ENCODE assay signal across 10 cellular contexts in genomic region chr1:22143586-22144033, GRCh38. TPM values are rescaled to one million over a fixed set of nuclear protein-coding genes. Genes with fewer than 3 reads are reported as not detected.
A peak's percentile ranks its signal among the peaks of the same experiment; 100 is the strongest.
DNase-seq lines count a peak whose midpoint lies in the region; ATAC-seq and TF ChIP-seq lines count a peak whose summit lies in the region.
"Had no signal": no experiment of that assay in that cellular context is flagged by ENCODE, and none has a peak within 500 bp of the region (broad histone marks: within the 10 kb centered on the region; RNA-seq: fewer than 3 reads in every experiment).

No MANE protein-coding gene starts in this region.

- no peak overlapping the region for H3K23ac ChIP-seq in IMR-90 (ENCODE audit: low read depth, low read length)

- no peak for TF ChIP-seq POLR2A in IMR-90 (IDR thresholded peaks at IDR 0.05; ENCODE audit: low read depth, low read length)

- peaks cover 20 to 62% (median 49%) of the 10 kb centered on the region in 5 donors for H3K27me3 Mint-ChIP-seq in naive thymus-derived CD8-positive, alpha-beta T cell

- H3K4me1 Mint-ChIP-seq in naive thymus-derived CD8-positive, alpha-beta T cell = peaks cover 4 to 15% (median 11%) of the 10 kb centered on the region in 4 donors

- peak overlapping the region; percentile 26; the same call in 1 of the 2 replicates for H3K4me2 ChIP-seq in IMR-90 (ENCODE audit: low read depth, low read length)

- CTCF ChIA-PET in AG04449 (lab: Yijun Ruan, JAX) = interaction anchor here (0.5 to 1.4 kb wide), 3 partner anchors 10 to 65 kb away, joined by 3 read pairs; no protein-coding TSS in a partner anchor
- CTCF ChIA-PET in IMR-90 (lab: Yijun Ruan, JAX) = no interaction called here

- no peak for TF ChIP-seq RAD21 in IMR-90 (IDR thresholded peaks at IDR 0.05; ENCODE audit: low read length)

- TF ChIP-seq CTCF in AG04449 (IDR thresholded peaks at IDR 0.05; ENCODE audit: insufficient read depth, low read length, missing control alignments) (no peak), IMR-90 (conservative IDR thresholded peaks at IDR 0.05; ENCODE audit: low read depth, low read length) (no peak)

- H3K56ac ChIP-seq in IMR-90 (ENCODE audit: extremely low read depth, insufficient read depth, low read length) = no peak overlapping the region

- H3K36me3 Mint-ChIP-seq in naive thymus-derived CD8-positive, alpha-beta T cell = no peaks in the 10 kb centered on the region

- DNase-seq in AG04449 (ENCODE audit: low read depth, low spot score) (no peak), IMR-90 (no peak), ureter (ENCODE audit: low spot score) (no peak), occipital lobe (lab: John Stamatoyannopoulos, UW) (no peak)
- DNase-seq in naive thymus-derived CD8-positive, alpha-beta T cell = no peak
- no peak for DNase-seq in stimulated activated CD8-positive, alpha-beta memory T cell treated with anti-CD3 and anti-CD28 coated beads, Interleukin-4, amount 100 ng/mL, for 48 hours
- DNase-seq: NCI-H2081 treated with DMSO at 0.1 percent for 48 hours had no signal

- no peaks in the 10 kb centered on the region for H3K79me1 ChIP-seq in IMR-90 (ENCODE audit: low read depth in 1 of 2, low read length in 2 of 2)

- H3K9me3 ChIP-seq in IMR-90 (ENCODE audit: control insufficient read depth, insufficient read depth, low read length) (no peaks in the 10 kb centered on the region), ectodermal cell (ENCODE audit: control insufficient read depth, low read length) (no peaks in the 10 kb centered on the region)

- no peak overlapping the region for H2BK20ac ChIP-seq in IMR-90 (ENCODE audit: low read depth, low read length)

- no peak overlapping the region for H3K14ac ChIP-seq in IMR-90 (replicated peaks; ENCODE audit: low read depth, low read length)

- H3K36me3 ChIP-seq in IMR-90 (ENCODE audit: control insufficient read depth, insufficient read depth, low read length) (no peaks in the 10 kb centered on the region), ectodermal cell (ENCODE audit: control insufficient read depth, insufficient read depth, low read length) (no peaks in the 10 kb centered on the region)

- H2AK5ac ChIP-seq in IMR-90 (ENCODE audit: low read depth, low read length) = no peak overlapping the region

- H2BK15ac ChIP-seq in IMR-90 (ENCODE audit: low read depth, low read length) = no peak overlapping the region

- intact Hi-C loops in IMR-90 (cut with micrococcal nuclease) = loop anchor here (10.0 kb wide), 1 partner anchor 131 kb away; no protein-coding TSS in a partner anchor

- no peak overlapping the region for H3K27ac Mint-ChIP-seq in naive thymus-derived CD8-positive, alpha-beta T cell

- peak overlapping the region; percentile 31 for H2AK9ac ChIP-seq in IMR-90 (replicated peaks; ENCODE audit: low read depth, low read length, poor library complexity)

- POLR2A ChIA-PET in AG04449 (lab: Yijun Ruan, JAX) (interaction anchor here (0.6 kb wide), 1 partner anchor 91 kb away, joined by 3 read pairs; no protein-coding TSS in a partner anchor), IMR-90 (lab: Charles Lee; ENCODE audit: unreplicated experiment) (no interaction called here)
- POLR2A ChIA-PET in naive thymus-derived CD8-positive, alpha-beta T cell (lab: Charles Lee) = no interaction called here

- no peak overlapping the region for H2BK5ac ChIP-seq in IMR-90 (ENCODE audit: low read depth, low read length, poor library complexity, severe bottlenecking)

- no peak for ATAC-seq in IMR-90 (ENCODE audit: low read depth)
- ATAC-seq in naive thymus-derived CD8-positive, alpha-beta T cell = peak in 1 of 2 donors; percentile 10
- no peak for ATAC-seq in GM18511 (IDR thresholded peaks at IDR 0.05; ENCODE audit: unreplicated experiment)

- in situ Hi-C loops in IMR-90 (cut with MboI; ENCODE audit: low sequenced_read_pairs) = no loop called here

- H3K27me3 ChIP-seq in IMR-90 (ENCODE audit: control insufficient read depth, insufficient read depth, low read length) (peaks cover 77% of the 10 kb centered on the region), ectodermal cell (ENCODE audit: control insufficient read depth, insufficient read depth, low read length, poor library complexity, severe bottlenecking) (peaks cover 49% of the 10 kb centered on the region)

- H3K4me1 ChIP-seq in IMR-90 (ENCODE audit: control insufficient read depth, insufficient read depth, low read length) (no peaks in the 10 kb centered on the region), ectodermal cell (ENCODE audit: control insufficient read depth, insufficient read depth, low read length) (peaks cover 24% of the 10 kb centered on the region)

- BruUV-seq in IMR-90 (replicated peaks; lab: Mats Ljungman, UMichigan) = no TSS peak

- no peak overlapping the region for H2BK120ac ChIP-seq in IMR-90 (ENCODE audit: low read depth, low read length)

- no peak overlapping the region for H4K91ac ChIP-seq in IMR-90 (ENCODE audit: insufficient read depth, low read depth, low read length)

- WGBS in IMR-90 (ENCODE audit: extremely low coverage in 2 of 2, insufficient read length in 1 of 2), 2 experiments = 0% methylated on average over 4 of the region's 27 CpGs; no CpG with 5 or more reads in 1 of the 2 experiments
- 10 to 11% methylated on average over 27 of the region's 27 CpGs for WGBS in ectodermal cell, 2 experiments

- no peak overlapping the region for H4K8ac ChIP-seq in IMR-90 (ENCODE audit: low read depth in 2 of 2, low read length in 2 of 2)

- H3K4me3 ChIP-seq in AG04449 (ENCODE audit: low read depth, low read length) = peak overlapping the region; percentile 29
- no peak overlapping the region for H3K4me3 ChIP-seq in IMR-90 (ENCODE audit: insufficient read depth, low read depth, low read length)
- H3K4me3 ChIP-seq in ectodermal cell (ENCODE audit: insufficient read depth, low read depth, low read length) = peak overlapping the region; percentile 20
- H3K4me3 ChIP-seq: lung had no signal

- H4K5ac ChIP-seq in IMR-90 (ENCODE audit: low read depth, low read length) = no peak overlapping the region

- no peaks in the 10 kb centered on the region for H3K9me3 Mint-ChIP-seq in naive thymus-derived CD8-positive, alpha-beta T cell

- H3K4ac ChIP-seq in IMR-90 (ENCODE audit: low read depth, low read length) = no peak overlapping the region

- H3K18ac ChIP-seq in IMR-90 (ENCODE audit: low read depth, low read length) = no peak overlapping the region

- H3K27ac ChIP-seq in IMR-90 (ENCODE audit: insufficient read depth, low read length) (no peak overlapping the region), ectodermal cell (ENCODE audit: insufficient read depth, low read depth, low read length, poor library complexity, severe bottlenecking) (no peak overlapping the region)

- no peaks in the 10 kb centered on the region for H3K9me1 ChIP-seq in IMR-90 (ENCODE audit: insufficient read depth, low read length)

- peaks cover 26% of the 10 kb centered on the region for H4K20me1 ChIP-seq in IMR-90 (ENCODE audit: insufficient read depth, low read length)

- dilution Hi-C loops in IMR-90 (cut with HindIII; ENCODE audit: low sequenced_read_pairs, unreplicated experiment) = no loop called here

- peak overlapping the region; percentile 64 to 89 (median 78) for H3K4me3 Mint-ChIP-seq in naive thymus-derived CD8-positive, alpha-beta T cell

- H2AFZ ChIP-seq in IMR-90 (replicated peaks; ENCODE audit: low read length, poor library complexity) = no peak overlapping the region

- H3K9ac ChIP-seq in IMR-90 (ENCODE audit: low read depth, low read length) = no peak overlapping the region

TF ChIP-seq in IMR-90, 13 proteins besides CTCF, POLR2A, EP300 and RAD21:
- TF ChIP-seq USF2 (IDR thresholded peaks at IDR 0.05; ENCODE audit: low read depth, low read length) (no peak), MXI1 (IDR thresholded peaks at IDR 0.05; ENCODE audit: borderline replicate concordance, low read depth, low read length) (no peak), SMC3 (IDR thresholded peaks at IDR 0.05; ENCODE audit: low read depth, low read length) (no peak), NFE2L2 (IDR thresholded peaks at IDR 0.05; ENCODE audit: low read depth, low read length) (no peak), RFX5 (IDR thresholded peaks at IDR 0.05; ENCODE audit: low read depth, low read length) (no peak), CEBPB (IDR thresholded peaks at IDR 0.05; ENCODE audit: low read depth, low read length) (no peak), MAZ (IDR thresholded peaks at IDR 0.05; ENCODE audit: borderline replicate concordance, low read depth, low read length) (no peak), CHD1 (IDR thresholded peaks at IDR 0.05; ENCODE audit: low read depth, low read length) (no peak), ELK1 (IDR thresholded peaks at IDR 0.05; ENCODE audit: borderline replicate concordance, low read depth, low read length) (no peak), RCOR1 (IDR thresholded peaks at IDR 0.05; ENCODE audit: insufficient replicate concordance, low read length) (no peak), MAFK (IDR thresholded peaks at IDR 0.05; ENCODE audit: low read depth, low read length) (no peak)

RNA-seq across cellular contexts. Expression of gene WNT4, which starts 0.7 kb away (rescaled TPM):
- total RNA-seq in IMR-90 (2012; rRNA removed) (not detected in 2 replicates), ureter (3.7 TPM), occipital lobe (5.6 TPM)
- not detected in 2 replicates for polyA plus RNA-seq in IMR-90 (2012; rRNA removed)
- polyA plus RNA-seq in IMR-90 (2012; cell fraction: cytosol; rRNA removed) = 0.01 TPM in 1 of 2 replicates, not detected in the other
- not detected in 2 replicates for polyA plus RNA-seq in IMR-90 (2012; cell fraction: nucleus; rRNA removed; ENCODE audit: low replicate concordance)
- polyA plus RNA-seq in ectodermal cell (2013, experiment 1 of 4) = 37.1 TPM
- polyA plus RNA-seq in ectodermal cell (2013, experiment 2 of 4) = 50.1 TPM
- 10.3 TPM for polyA plus RNA-seq in ectodermal cell (2013, experiment 3 of 4)
- 10.9 TPM for polyA plus RNA-seq in ectodermal cell (2013, experiment 4 of 4)
- not detected for total RNA-seq in naive thymus-derived CD8-positive, alpha-beta T cell
- not detected for polyA plus RNA-seq in naive thymus-derived CD8-positive, alpha-beta T cell
